ENCODE assay signal across 14 cellular contexts in the genomic region with DNA sequence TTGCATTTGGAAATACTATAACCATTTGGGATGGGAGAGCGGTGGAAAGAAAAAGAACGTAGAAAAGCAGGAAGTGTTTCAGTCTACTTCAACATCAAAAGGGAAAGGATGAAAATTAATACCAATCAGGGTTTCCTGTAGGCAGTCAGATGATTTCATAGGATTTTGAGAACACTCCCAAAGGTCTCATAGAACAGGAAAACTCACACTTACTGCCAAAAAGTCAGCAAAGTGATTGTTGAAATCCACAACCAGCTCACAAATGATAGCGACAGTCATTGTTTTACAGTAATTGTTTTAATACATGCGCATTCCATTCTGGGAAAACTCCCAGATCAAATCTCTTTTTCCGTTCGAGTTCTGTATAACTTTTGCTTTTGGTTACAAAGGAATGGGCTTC. TPM values are rescaled to one million over a fixed set of nuclear protein-coding genes. Genes with fewer than 3 reads are reported as not detected.
A peak's percentile ranks its signal among the peaks of the same experiment; 100 is the strongest.
DNase-seq lines count a peak whose midpoint lies in the region; ATAC-seq and TF ChIP-seq lines count a peak whose summit lies in the region.
"Had no signal": no experiment of that assay in that cellular context is flagged by ENCODE, and none has a peak within 500 bp of the region (broad histone marks: within the 10 kb centered on the region; RNA-seq: fewer than 3 reads in every experiment).

No MANE protein-coding gene starts in this region.

- DNase-seq in left ventricle myocardium inferior: no peak
- no peak for DNase-seq in right atrium auricular region (ENCODE audit: low spot score)
- DNase-seq in fibroblast of pulmonary artery (ENCODE audit: low read depth): peak; percentile 56
- no peak for DNase-seq in ovary
- DNase-seq in aorta: no peak
- no peak for DNase-seq in stimulated activated naive CD8-positive, alpha-beta T cell treated with anti-CD3 and anti-CD28 coated beads, Interleukin-15, Interleukin-2, amounts not matched to agents 100 U/mL and 50 U/mL, for 24 hours
- DNase-seq in NCI-H69 (lab: John Stamatoyannopoulos, UW): no peak
- DNase-seq in GM20000 (ENCODE audit: low spot score): no peak
- DNase-seq: activated naive CD4-positive, alpha-beta T cell treated with Interleukin-2 at 50 U/mL for 16 hours; NCI-H1436; NCI-H510A treated with DMSO at 0.1 percent for 48 hours; OCI-M1; stimulated activated naive CD4-positive, alpha-beta T cell had no signal

- TF ChIP-seq CTCF in left ventricle myocardium inferior (IDR thresholded peaks at IDR 0.05; ENCODE audit: borderline replicate concordance): no peak
- no peak for TF ChIP-seq CTCF in right atrium auricular region (IDR thresholded peaks at IDR 0.05)
- TF ChIP-seq CTCF in fibroblast of pulmonary artery (IDR thresholded peaks at IDR 0.05; ENCODE audit: low read length, missing control alignments): no peak
- no peak for TF ChIP-seq CTCF in ovary (IDR thresholded peaks at IDR 0.05)
- TF ChIP-seq CTCF in GM20000 (IDR thresholded peaks at IDR 0.05; ENCODE audit: extremely low read depth, missing control alignments): no peak

- peaks cover 24% of the 10 kb centered on the region for H3K4me1 ChIP-seq in left ventricle myocardium inferior
- peaks cover 0 to 21% of the 10 kb centered on the region in 2 donors for H3K4me1 ChIP-seq in right atrium auricular region
- H3K4me1 ChIP-seq in ovary (ENCODE audit: insufficient read depth): peaks cover 5% of the 10 kb centered on the region
- H3K4me1 ChIP-seq in aorta (ENCODE audit: control insufficient read depth in 1 of 2, insufficient read depth in 2 of 2, low read length in 2 of 2): peaks cover 0 to 3% of the 10 kb centered on the region in 2 donors

- intact Hi-C loops in left ventricle myocardium inferior (cut with micrococcal nuclease): no loop called here
- intact Hi-C loops in ovary (cut with DNase I): loop anchor here in 2 of 4 donors (10.0 kb wide), 2 partner anchors 101 to 219 kb away; a partner anchor contains a TSS
- intact Hi-C loops in aorta (cut with DNase I): loop anchor here (10.0 kb wide), 2 partner anchors 139 to 351 kb away; no protein-coding TSS in a partner anchor

- ATAC-seq in aorta (ENCODE audit: low FRiP score): no peak
- ATAC-seq in stimulated activated naive CD8-positive, alpha-beta T cell treated with anti-CD3 and anti-CD28 coated beads, Interleukin-15, Interleukin-2, amounts not matched to agents 100 U/mL and 50 U/mL, for 24 hours: no peak
- ATAC-seq: A549 had no signal

- 3 to 25% (median 4%) methylated on average over 6 of the region's 6 CpGs for WGBS in ovary, 3 donors
- 6 to 8% methylated on average over 6 of the region's 6 CpGs for whole genome bisulfite sequencing in aorta, 2 donors

- peak overlapping the region; percentile 37 for H3K27ac ChIP-seq in left ventricle myocardium inferior (replicated peaks)
- peak overlapping the region in 1 of 2 donors; percentile 8 for H3K27ac ChIP-seq in right atrium auricular region
- peak overlapping the region; percentile 4 to 63 for H3K27ac ChIP-seq in ovary
- H3K27ac ChIP-seq in aorta (ENCODE audit: low read depth in 1 of 2, low read length in 2 of 2): no peak overlapping the region
- H3K27ac ChIP-seq: A549 had no signal

- H3K9me3 ChIP-seq in left ventricle myocardium inferior (replicated peaks) (no peaks in the 10 kb centered on the region), right atrium auricular region (no peaks in the 10 kb centered on the region), ovary (no peaks in the 10 kb centered on the region), aorta (ENCODE audit: control insufficient read depth, low read length) (no peaks in the 10 kb centered on the region)
- H3K9me3 ChIP-seq: A549 had no signal

- TF ChIP-seq EP300 in ovary (IDR thresholded peaks at IDR 0.05): no peak

- H3K27me3 ChIP-seq in left ventricle myocardium inferior (ENCODE audit: low read depth) (no peaks in the 10 kb centered on the region), right atrium auricular region (no peaks in the 10 kb centered on the region), ovary (no peaks in the 10 kb centered on the region), aorta (ENCODE audit: control insufficient read depth in 1 of 2, insufficient read depth in 2 of 2, low read length in 1 of 2) (no peaks in the 10 kb centered on the region)

- peak overlapping the region; percentile 35 for H3K4me3 ChIP-seq in left ventricle myocardium inferior
- no peak overlapping the region for H3K4me3 ChIP-seq in right atrium auricular region
- H3K4me3 ChIP-seq in fibroblast of pulmonary artery (replicated peaks; ENCODE audit: low read depth, low read length): peak overlapping the region; percentile 30
- peak overlapping the region; percentile 2 for H3K4me3 ChIP-seq in ovary
- peak overlapping the region; percentile 51 to 93 for H3K4me3 ChIP-seq in aorta (ENCODE audit: low read length in 2 of 2)
- H3K4me3 ChIP-seq: A549 had no signal

- no peaks in the 10 kb centered on the region for H3K36me3 ChIP-seq in left ventricle myocardium inferior
- H3K36me3 ChIP-seq in right atrium auricular region: no peaks in the 10 kb centered on the region
- H3K36me3 ChIP-seq in ovary: no peaks in the 10 kb centered on the region
- H3K36me3 ChIP-seq in aorta (ENCODE audit: control insufficient read depth in 1 of 2, insufficient read depth in 2 of 2, low read length in 1 of 2): no peaks in the 10 kb centered on the region

- TF ChIP-seq POLR2A in ovary (IDR thresholded peaks at IDR 0.05): no peak

RNA-seq across cellular contexts. Expression of a gene that starts 5.3 kb away (rescaled TPM):
- total RNA-seq in left ventricle myocardium inferior (20.3 TPM), right atrium auricular region (10 to 100 TPM; 11.5 to 16.8 TPM), ovary (10 to 100 TPM in 5 of 7 donors, 1 to 10 TPM in 2; 8.6 to 15.4 (median 12.8) TPM), aorta (10 to 100 TPM; 19.3 to 41.2 TPM)
- polyA plus RNA-seq in ovary (10 to 100 TPM; 14.1 to 16.7 TPM), aorta (10 to 100 TPM in 1 of 2 donors, 1 to 10 TPM in 1; 9.3 to 12.0 TPM)

Comparison
In these comparisons a context has a peak if more than half of its experiments do, and no peak if none do; other contexts are left out.
1. H3K4me3 ChIP-seq: peak in left ventricle myocardium inferior (single experiment), fibroblast of pulmonary artery (single experiment), ovary (single experiment) and aorta (2 of 2); none in right atrium auricular region (0 of 2).
2. H3K27ac ChIP-seq: peak in left ventricle myocardium inferior (single experiment) and ovary (2 of 2); none in aorta (0 of 2).